ENCODE assay signal across 8 cellular contexts in genomic region chr3:49703443-49703927, GRCh38. TPM values are rescaled to one million over a fixed set of nuclear protein-coding genes. Genes with fewer than 3 reads are reported as not detected.
A peak's percentile ranks its signal among the peaks of the same experiment; 100 is the strongest.
DNase-seq lines count a peak whose midpoint lies in the region; ATAC-seq and TF ChIP-seq lines count a peak whose summit lies in the region.

No MANE protein-coding gene starts in this region.

- H3K36me3 ChIP-seq in aorta (ENCODE audit: control insufficient read depth in 1 of 2, insufficient read depth in 2 of 2, low read length in 1 of 2), result peaks cover 0 to 5% of the 10 kb centered on the region in 2 donors

- H3K36me3 Mint-ChIP-seq in activated T-cell treated with anti-CD3 and anti-CD28 coated beads, Interleukin-2, amount 50 U/mL, for 4 hours (ENCODE audit: insufficient read depth), result peaks cover 7% of the 10 kb centered on the region

- H3K9me3 ChIP-seq in aorta (ENCODE audit: control insufficient read depth, low read length), result no peaks in the 10 kb centered on the region

- peak; percentile 44 to 52 for DNase-seq in SHP77 (lab: John Stamatoyannopoulos, UW)
- DNase-seq in SHP77 treated with DMSO at 0.1 percent for 48 hours (lab: John Stamatoyannopoulos, UW), result no peak
- peak; percentile 1 for DNase-seq in OCI-M2 (lab: John Stamatoyannopoulos, UW; ENCODE audit: unreplicated experiment)
- DNase-seq in activated T-cell treated with anti-CD3 and anti-CD28 coated beads, Interleukin-2, amount 50 U/mL, for 4 hours, result peak; percentile 59
- DNase-seq in fibroblast of mammary gland (ENCODE audit: low read depth), result peak; percentile 64
- DNase-seq in nucleus accumbens (lab: John Stamatoyannopoulos, UW), result peak in 37 of 56 donors; percentile 2 to 71 (median 21)
- DNase-seq in aorta, result peak; percentile 71 to 82

- peaks cover 2% of the 10 kb centered on the region for H3K4me1 Mint-ChIP-seq in activated T-cell treated with anti-CD3 and anti-CD28 coated beads, Interleukin-2, amount 50 U/mL, for 4 hours (ENCODE audit: low read depth)

- H3K27ac ChIP-seq in aorta (ENCODE audit: low read depth in 1 of 2, low read length in 2 of 2), result no peak overlapping the region

- ATAC-seq in HG03432 (IDR thresholded peaks at IDR 0.05; ENCODE audit: unreplicated experiment) (peak; percentile 62), aorta (ENCODE audit: low FRiP score) (peak; percentile 65)
- ATAC-seq in activated T-cell treated with anti-CD3 and anti-CD28 coated beads, Interleukin-2, amount 50 U/mL, for 4 hours, result peak; percentile 97 to 98

- no peaks in the 10 kb centered on the region for H3K27me3 Mint-ChIP-seq in activated T-cell treated with anti-CD3 and anti-CD28 coated beads, Interleukin-2, amount 50 U/mL, for 4 hours (ENCODE audit: low read depth)

- TF ChIP-seq CTCF in fibroblast of mammary gland (conservative IDR thresholded peaks at IDR 0.05; ENCODE audit: control insufficient read depth, insufficient read depth, low read depth, low read length), result peak; percentile 82

- H3K27me3 ChIP-seq in aorta (ENCODE audit: control insufficient read depth in 1 of 2, insufficient read depth in 2 of 2, low read length in 1 of 2), result no peaks in the 10 kb centered on the region

- H3K4me3 ChIP-seq in fibroblast of mammary gland (ENCODE audit: control insufficient read depth, low read depth, low read length) (no peak overlapping the region), aorta (ENCODE audit: low read length in 2 of 2) (no peak overlapping the region)

- intact Hi-C loops in aorta (cut with DNase I), result loop anchor here (5.0 to 10.0 kb wide), 2 partner anchors 131 to 134 kb away; no protein-coding TSS in a partner anchor

- 56 to 58% methylated on average over 14 of the region's 14 CpGs for WGBS in aorta, 2 donors

- no peaks in the 10 kb centered on the region for H3K9me3 Mint-ChIP-seq in activated T-cell treated with anti-CD3 and anti-CD28 coated beads, Interleukin-2, amount 50 U/mL, for 4 hours

- no peak overlapping the region for H3K4me3 Mint-ChIP-seq in activated T-cell treated with anti-CD3 and anti-CD28 coated beads, Interleukin-2, amount 50 U/mL, for 4 hours

- no peaks in the 10 kb centered on the region for H3K4me1 ChIP-seq in aorta (ENCODE audit: control insufficient read depth in 1 of 2, insufficient read depth in 2 of 2, low read length in 2 of 2)

RNA-seq across cellular contexts. Expression of gene RNF123, which starts 14.1 kb away (rescaled TPM):
- 10 to 100 TPM; 34.0 to 41.4 (median 35.4) TPM for total RNA-seq in activated T-cell treated with anti-CD3 and anti-CD28 coated beads, Interleukin-2, amount 50 U/mL, for 4 hours
- total RNA-seq in aorta, result 10 to 100 TPM; 34.7 to 38.1 TPM
- polyA plus RNA-seq in aorta, result 10 to 100 TPM; 12.5 to 29.8 TPM

RNA-seq across cellular contexts. Expression of gene MST1, which starts 14.2 kb away (rescaled TPM):
- total RNA-seq in activated T-cell treated with anti-CD3 and anti-CD28 coated beads, Interleukin-2, amount 50 U/mL, for 4 hours, result 1 to 10 TPM; 4.1 to 5.7 (median 4.7) TPM
- 10 to 100 TPM in 1 of 2 donors, 1 to 10 TPM in 1; 5.3 to 16.9 TPM for total RNA-seq in aorta
- 10 to 100 TPM in 1 of 2 donors, 1 to 10 TPM in 1; 4.5 to 64.7 TPM for polyA plus RNA-seq in aorta

RNA-seq across cellular contexts. Expression of gene AMIGO3, which starts 16.0 kb away (rescaled TPM):
- under 1 TPM in 1 of 3 donors, not detected in 2; 0.11 TPM for total RNA-seq in activated T-cell treated with anti-CD3 and anti-CD28 coated beads, Interleukin-2, amount 50 U/mL, for 4 hours
- not detected for total RNA-seq in aorta
- 1 to 10 TPM in 1 of 2 donors, not detected in 1; 1.1 TPM for polyA plus RNA-seq in aorta

RNA-seq across cellular contexts. Expression of gene GMPPB, which starts 20.3 kb away (rescaled TPM):
- 10 to 100 TPM; 67.0 to 71.8 (median 67.4) TPM for total RNA-seq in activated T-cell treated with anti-CD3 and anti-CD28 coated beads, Interleukin-2, amount 50 U/mL, for 4 hours
- total RNA-seq in aorta, result 10 to 100 TPM; 29.2 to 39.6 TPM
- polyA plus RNA-seq in aorta, result 10 to 100 TPM; 13.4 to 24.6 TPM

RNA-seq across cellular contexts. Expression of gene APEH, which starts 29.3 kb away (rescaled TPM):
- total RNA-seq in activated T-cell treated with anti-CD3 and anti-CD28 coated beads, Interleukin-2, amount 50 U/mL, for 4 hours, result 100 to 1,000 TPM; 129 to 183 (median 171) TPM
- total RNA-seq in aorta, result 10 to 100 TPM; 51.7 to 53.6 TPM
- 10 to 100 TPM; 30.3 to 47.2 TPM for polyA plus RNA-seq in aorta
